8 cellular contexts compared by ENCODE assay signal in genomic region chr17:37406635-37407455, GRCh38. TPM values are rescaled to one million over a fixed set of nuclear protein-coding genes. Genes with fewer than 3 reads are reported as not detected.
DNase-seq lines count a peak whose midpoint lies in the region; ATAC-seq and TF ChIP-seq lines count a peak whose summit lies in the region.

Gene ACACA, minus strand, starts transcription at chr17:37406836. Its CDS starts 537 bp downstream, at chr17:37406299.
A gene with protein sequence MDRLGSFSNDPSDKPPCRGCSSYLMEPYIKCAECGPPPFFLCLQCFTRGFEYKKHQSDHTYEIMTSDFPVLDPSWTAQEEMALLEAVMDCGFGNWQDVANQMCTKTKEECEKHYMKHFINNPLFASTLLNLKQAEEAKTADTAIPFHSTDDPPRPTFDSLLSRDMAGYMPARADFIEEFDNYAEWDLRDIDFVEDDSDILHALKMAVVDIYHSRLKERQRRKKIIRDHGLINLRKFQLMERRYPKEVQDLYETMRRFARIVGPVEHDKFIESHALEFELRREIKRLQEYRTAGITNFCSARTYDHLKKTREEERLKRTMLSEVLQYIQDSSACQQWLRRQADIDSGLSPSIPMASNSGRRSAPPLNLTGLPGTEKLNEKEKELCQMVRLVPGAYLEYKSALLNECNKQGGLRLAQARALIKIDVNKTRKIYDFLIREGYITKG (plus strand): TSS chr17:37406886. CDS start chr17:37411366, 4,480 bp downstream.

- WGBS in esophagus muscularis mucosa, result 0% methylated on average over 6 of the region's 97 CpGs

- no peaks in the 10 kb centered on the region; the same call in 1 of the 2 replicates for H4K20me1 ChIP-seq in PC-9 (ENCODE audit: insufficient read depth)

- H3K9me3 ChIP-seq in HUES6 (ENCODE audit: control insufficient read depth, insufficient read depth, low read depth, low read length) (no peaks in the 10 kb centered on the region), PC-9 (ENCODE audit: insufficient read depth, low read depth) (no peaks in the 10 kb centered on the region), esophagus muscularis mucosa (no peaks in the 10 kb centered on the region)

- H3K4me1 ChIP-seq in HUES6 (ENCODE audit: control insufficient read depth, insufficient read depth, low read length) (peaks cover 8% of the 10 kb centered on the region; the same call in 1 of the 2 replicates), PC-9 (replicated peaks; ENCODE audit: insufficient read depth) (peaks cover 25% of the 10 kb centered on the region), esophagus muscularis mucosa (peaks cover 14 to 33% (median 30%) of the 10 kb centered on the region in 4 donors)

- no peaks in the 10 kb centered on the region for H3K9me3 Mint-ChIP-seq in Calu3 (ENCODE audit: low read depth, unreplicated experiment)
- H3K9me3 Mint-ChIP-seq in activated T-cell treated with anti-CD3 and anti-CD28 coated beads, Interleukin-2, amount 50 U/mL, for 24 hours, result no peaks in the 10 kb centered on the region

- H3K4me1 Mint-ChIP-seq in Calu3 (ENCODE audit: low read depth, unreplicated experiment), result peaks cover 22% of the 10 kb centered on the region
- peaks cover 53% of the 10 kb centered on the region for H3K4me1 Mint-ChIP-seq in activated T-cell treated with anti-CD3 and anti-CD28 coated beads, Interleukin-2, amount 50 U/mL, for 24 hours (ENCODE audit: low read depth)

- peaks cover 69% of the 10 kb centered on the region for H3K79me2 ChIP-seq in PC-9 (ENCODE audit: low read depth)

- H3K27ac ChIP-seq in HUES6 (ENCODE audit: low read depth, low read length), result peak within 1 kb of the TSS; percentile 67
- peak within 1 kb of the TSS; percentile 67 for H3K27ac ChIP-seq in PC-9
- peak within 1 kb of the TSS; percentile 91 to 95 (median 94) for H3K27ac ChIP-seq in esophagus muscularis mucosa (replicated peaks in 1 of 4)

- no peaks in the 10 kb centered on the region for H3K27me3 ChIP-seq in HUES6 (ENCODE audit: control insufficient read depth, insufficient read depth, low read length)
- H3K27me3 ChIP-seq in PC-9 (ENCODE audit: insufficient read depth, low read depth), result no peaks in the 10 kb centered on the region
- H3K27me3 ChIP-seq in esophagus muscularis mucosa, result no peaks in the 10 kb centered on the region

- intact Hi-C loops in Calu3 (cut with micrococcal nuclease; ENCODE audit: unreplicated experiment), result loop anchor here (5.0 kb wide), 1 partner anchor 85 kb away; no protein-coding TSS in a partner anchor
- intact Hi-C loops in PC-9 (cut with micrococcal nuclease; ENCODE audit: unreplicated experiment), result loop anchor here (1.0 kb wide), 1 partner anchor 82 kb away; the partner anchor contains the start of gene DUSP14
- intact Hi-C loops in esophagus muscularis mucosa (cut with DNase I), result loop anchor here (5.0 kb wide), 2 partner anchors 50 to 80 kb away; partner anchors contain the start of gene DUSP14

- TF ChIP-seq EP300 in esophagus muscularis mucosa (IDR thresholded peaks at IDR 0.05), result no peak

- peak; percentile 47 for TF ChIP-seq POLR2A in esophagus muscularis mucosa (IDR thresholded peaks at IDR 0.05; ENCODE audit: low read depth)

- peaks cover 22% of the 10 kb centered on the region for H3F3A ChIP-seq in PC-9 (ENCODE audit: insufficient read depth, low read depth)

- peak; percentile 83 for ATAC-seq in GM21423 (IDR thresholded peaks at IDR 0.05; ENCODE audit: unreplicated experiment)

- peak within 1 kb of the TSS; percentile 98 for H2AFZ ChIP-seq in PC-9

- peak within 1 kb of the TSS; percentile 86 for H3K27ac Mint-ChIP-seq in Calu3 (ENCODE audit: unreplicated experiment)
- peak within 1 kb of the TSS; percentile 98 for H3K27ac Mint-ChIP-seq in activated T-cell treated with anti-CD3 and anti-CD28 coated beads, Interleukin-2, amount 50 U/mL, for 24 hours

- TF ChIP-seq CTCF in Calu3 (IDR thresholded peaks at IDR 0.05; ENCODE audit: unreplicated experiment) (peak; percentile 59), PC-9 (conservative IDR thresholded peaks at IDR 0.05) (0 out of 2 replicates have a peak, but pooled peaks have one; percentile 17), esophagus muscularis mucosa (IDR thresholded peaks at IDR 0.05) (peak in 1 of 3 experiments; percentile 16)

- no peaks in the 10 kb centered on the region for H3K9me2 ChIP-seq in PC-9 (ENCODE audit: insufficient read depth)

- peak within 1 kb of the TSS; percentile 96 for H3K4me3 Mint-ChIP-seq in Calu3 (ENCODE audit: low read depth, unreplicated experiment)
- H3K4me3 Mint-ChIP-seq in activated T-cell treated with anti-CD3 and anti-CD28 coated beads, Interleukin-2, amount 50 U/mL, for 24 hours, result peak within 1 kb of the TSS; percentile 96

- BruUV-seq in Calu3 (replicated peaks; lab: Mats Ljungman, UMichigan) (no TSS peak), PC-9 (replicated peaks; lab: Mats Ljungman, UMichigan) (no TSS peak)

- CTCF ChIA-PET in Calu3 (lab: Charles Lee), result interaction anchor here (0.5 to 2.6 kb wide), 9 partner anchors 8 to 1576 kb away, joined by 3 to 20 read pairs (median 5); no protein-coding TSS in a partner anchor
- CTCF ChIA-PET in PC-9 (lab: Charles Lee), result interaction anchor here (0.7 kb wide), 1 partner anchor 33 kb away, joined by 5 read pairs; no protein-coding TSS in a partner anchor

- H3K4me2 ChIP-seq in PC-9, result peak within 1 kb of the TSS; percentile 99

- H3K4me3 ChIP-seq in HUES6 (ENCODE audit: low read depth, low read length) (peak within 1 kb of the TSS; percentile 86), PC-9 (peak within 1 kb of the TSS; percentile 100), esophagus muscularis mucosa (peak within 1 kb of the TSS; percentile 81 to 94 (median 88))

- no peaks in the 10 kb centered on the region for H3K27me3 Mint-ChIP-seq in Calu3 (ENCODE audit: unreplicated experiment)
- no peaks in the 10 kb centered on the region for H3K27me3 Mint-ChIP-seq in activated T-cell treated with anti-CD3 and anti-CD28 coated beads, Interleukin-2, amount 50 U/mL, for 24 hours

- H3K36me3 Mint-ChIP-seq in Calu3 (ENCODE audit: insufficient read depth, unreplicated experiment), result peaks cover 54% of the 10 kb centered on the region
- H3K36me3 Mint-ChIP-seq in activated T-cell treated with anti-CD3 and anti-CD28 coated beads, Interleukin-2, amount 50 U/mL, for 24 hours (ENCODE audit: low read depth), result peaks cover 83% of the 10 kb centered on the region

- POLR2A ChIA-PET in PC-9 (lab: Charles Lee; ENCODE audit: unreplicated experiment), result interaction anchor here (0.6 kb wide), 3 partner anchors 14 to 199 kb away, joined by 4 to 7 read pairs (median 6); no protein-coding TSS in a partner anchor

- peak within 1 kb of the TSS; percentile 98 for H3K9ac ChIP-seq in HUES6 (ENCODE audit: low read length)

- H3K36me3 ChIP-seq in HUES6 (ENCODE audit: control insufficient read depth, insufficient read depth, low read length) (peaks cover 10% of the 10 kb centered on the region), PC-9 (ENCODE audit: low read depth) (peaks cover 6% of the 10 kb centered on the region; the same call in 1 of the 2 replicates), esophagus muscularis mucosa (peaks cover 6 to 12% (median 11%) of the 10 kb centered on the region in 4 donors)

- DNase-seq in Calu3 (peak; percentile 99), PC-9 (peak; percentile 59 to 81), esophagus muscularis mucosa (ENCODE audit: extremely low spot score) (peak; percentile 94), myocyte (ENCODE audit: low read depth) (peak; percentile 80)
- DNase-seq in activated T-cell treated with anti-CD3 and anti-CD28 coated beads, Interleukin-2, amount 50 U/mL, for 24 hours, result peak; percentile 88
- DNase-seq in stimulated activated CD8-positive, alpha-beta memory T cell treated with anti-CD3 and anti-CD28 coated beads, Interleukin-7, amount 100 ng/mL, for 4 hours (ENCODE audit: low read depth in 2 of 2), result peak; percentile 43 to 73

RNA-seq across cellular contexts. Expression of gene ACACA, which starts in this region (rescaled TPM):
- total RNA-seq in Calu3 (2022), result 335 and 392 TPM in 2 replicates
- total RNA-seq in PC-9 (2021), result 125 and 185 TPM in 2 replicates
- 10 to 100 TPM; 34.0 to 58.0 (median 50.5) TPM for total RNA-seq in esophagus muscularis mucosa
- total RNA-seq in myocyte, result 33.0 and 45.9 TPM in 2 replicates
- 38.3 TPM for polyA plus RNA-seq in myocyte (2012)

RNA-seq across cellular contexts. Expression of the second gene that starts in this region (rescaled TPM):
- 97.6 and 102 TPM in 2 replicates for total RNA-seq in Calu3 (2022)
- 24.6 and 25.2 TPM in 2 replicates for total RNA-seq in PC-9 (2021)
- total RNA-seq in esophagus muscularis mucosa, result 10 to 100 TPM; 11.5 to 23.7 (median 17.7) TPM
- 10.6 and 23.6 TPM in 2 replicates for total RNA-seq in myocyte
- 9.6 TPM for polyA plus RNA-seq in myocyte (2012)

Comparison
In these comparisons a context has a peak if more than half of its experiments do, and no peak if none do; other contexts are left out.
1. Peak in every context shown above with its lines: DNase-seq, ATAC-seq, H3K4me3 ChIP-seq and H3K27ac ChIP-seq.